In the genomic region with DNA sequence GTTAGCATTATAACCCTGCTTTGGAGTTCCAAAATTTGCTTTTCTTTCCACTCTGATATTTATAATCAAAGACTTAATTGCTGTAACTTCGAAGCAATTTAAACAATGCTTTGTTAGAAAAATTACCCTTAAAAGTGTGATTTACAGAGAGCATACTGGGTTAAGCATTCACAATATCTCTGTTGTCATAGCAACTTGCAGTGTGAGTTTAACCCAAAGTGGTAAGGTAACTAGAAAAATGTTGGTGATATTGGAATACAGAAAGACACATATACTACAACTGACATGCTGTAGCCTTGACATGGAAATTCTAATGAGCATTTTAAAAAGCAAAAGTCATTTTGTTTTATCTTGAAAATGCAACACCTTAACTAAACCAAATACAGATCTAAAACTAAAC, we compare ENCODE assay signal across 8 cellular contexts.
"Had no signal": no experiment of that assay in that cellular context is flagged by ENCODE, and none has a peak within 500 bp of the region (broad histone marks: within the 10 kb centered on the region; RNA-seq: fewer than 3 reads in every experiment).

No MANE protein-coding gene starts in this region.

- H3K27ac ChIP-seq: GM23248 had no signal

- H3K9ac ChIP-seq: GM23248 had no signal

- DNase-seq: GM23248, GOT3, H7, HFFc6, KG1 had no signal

- H2AFZ ChIP-seq: GM23248 had no signal

- ATAC-seq: HCT116 had no signal

- H3K4me3 ChIP-seq: GM23248, HAP-1 had no signal

- H3K9me3 ChIP-seq: HAP-1 had no signal

- FAIRE-seq: HTR-8/SVneo had no signal

- H3K36me3 ChIP-seq: HAP-1 had no signal

- H3K4me1 ChIP-seq: HAP-1 had no signal
